8 cellular contexts compared by ENCODE assay signal in genomic region chr1:158706096-158706495, GRCh38. TPM values are rescaled to one million over a fixed set of nuclear protein-coding genes. Genes with fewer than 3 reads are reported as not detected.
"Had no signal": no experiment of that assay in that cellular context is flagged by ENCODE, and none has a peak within 500 bp of the region (broad histone marks: within the 10 kb centered on the region; RNA-seq: fewer than 3 reads in every experiment).

No MANE protein-coding gene starts in this region.

- H3K9me3 Mint-ChIP-seq: H9 had no signal

- H3K4me3 Mint-ChIP-seq: H9, IgD-negative memory B cell had no signal

- H2AFZ ChIP-seq: GM23248 had no signal

- H3K36me3 Mint-ChIP-seq: IgD-negative memory B cell had no signal

- H3K4me1 Mint-ChIP-seq: H9, IgD-negative memory B cell had no signal

- H3K27ac Mint-ChIP-seq: IgD-negative memory B cell had no signal

- H3K4me3 ChIP-seq: GM23248 had no signal

- DNase-seq: GM23248, H9, HCEC 1CT had no signal

- H3K9ac ChIP-seq: GM23248 had no signal

- H3K27ac ChIP-seq: GM23248, HL-60 had no signal

- ATAC-seq: HepG2 had no signal

RNA-seq across cellular contexts. Expression of gene OR6K2, which starts 5.6 kb away (rescaled TPM):
- total RNA-seq: GM23248, H1, H9, HepG2, HT1080 had no signal
- polyA plus RNA-seq: GM23248, H1, HepG2, IgD-negative memory B cell had no signal

RNA-seq across cellular contexts. Expression of gene OR6K3, which starts 14.4 kb away (rescaled TPM):
- total RNA-seq: GM23248, H1, H9, HepG2, HT1080 had no signal
- polyA plus RNA-seq: GM23248, H1, HepG2, IgD-negative memory B cell had no signal

RNA-seq across cellular contexts. Expression of gene SPTA1, which starts 19.6 kb away (rescaled TPM):
- total RNA-seq: GM23248, H1, H9, HepG2, HT1080 had no signal
- polyA plus RNA-seq: GM23248, H1, HepG2, IgD-negative memory B cell had no signal

RNA-seq across cellular contexts. Expression of gene OR6K6, which starts 48.4 kb away (rescaled TPM):
- total RNA-seq: GM23248, H1, H9, HepG2, HT1080 had no signal
- polyA plus RNA-seq: GM23248, H1, HepG2, IgD-negative memory B cell had no signal
